Comparison of ENCODE assay signal across 33 cellular contexts in the genomic region with DNA sequence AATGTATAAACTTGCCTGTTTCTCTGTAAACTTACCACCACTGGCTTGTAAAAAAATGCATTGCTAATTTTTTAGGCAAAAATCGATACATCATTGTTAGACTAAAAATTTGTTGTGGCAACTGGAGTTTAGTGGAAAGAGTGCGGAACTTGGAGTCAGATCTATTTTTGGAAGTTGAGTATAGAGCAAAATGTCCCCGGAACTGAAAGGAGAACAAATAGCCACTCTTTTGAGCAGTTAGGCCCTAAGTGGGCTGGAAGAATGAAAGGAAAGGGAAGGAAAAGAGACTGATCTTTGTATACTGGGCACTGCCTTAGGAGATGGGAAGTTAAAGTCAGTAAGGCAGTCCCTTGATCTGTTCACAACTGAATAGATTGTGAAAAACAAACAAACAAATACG. TPM values are rescaled to one million over a fixed set of nuclear protein-coding genes. Genes with fewer than 3 reads are reported as not detected.
DNase-seq lines count a peak whose midpoint lies in the region; ATAC-seq, FAIRE-seq and TF ChIP-seq lines count a peak whose summit lies in the region.
"Had no signal": no experiment of that assay in that cellular context is flagged by ENCODE, and none has a peak within 500 bp of the region (broad histone marks: within the 10 kb centered on the region; RNA-seq: fewer than 3 reads in every experiment).

No MANE protein-coding gene starts in this region.

- H3K4me3 ChIP-seq in stomach smooth muscle (ENCODE audit: low read length in 2 of 2) (peak overlapping the region in 1 of 2 donors; percentile 1), small intestine (ENCODE audit: low read depth in 1 of 2, low read length in 2 of 2) (no peak overlapping the region)
- H3K4me3 ChIP-seq: A549, adrenal gland, breast epithelium, HAP-1, SJCRH30, upper lobe of left lung had no signal

- CTCF ChIA-PET in Calu3 (lab: Charles Lee) = no interaction called here

- peak overlapping the region; percentile 7 to 60 for H3K9ac ChIP-seq in stomach smooth muscle (ENCODE audit: low read length in 2 of 2)

- H3K36me3 Mint-ChIP-seq in chondrocyte (ENCODE audit: low read depth) (no peaks in the 10 kb centered on the region), Calu3 (ENCODE audit: insufficient read depth, unreplicated experiment) (no peaks in the 10 kb centered on the region)
- H3K36me3 Mint-ChIP-seq in activated T-cell treated with anti-CD3 and anti-CD28 coated beads, Interleukin-2, amount 50 U/mL, for 72 hours (ENCODE audit: insufficient read depth in 2 of 2) = no peaks in the 10 kb centered on the region
- H3K36me3 Mint-ChIP-seq: naive B cell had no signal

- H3K27me3 Mint-ChIP-seq in chondrocyte (ENCODE audit: low read depth) = no peaks in the 10 kb centered on the region
- H3K27me3 Mint-ChIP-seq in activated T-cell treated with anti-CD3 and anti-CD28 coated beads, Interleukin-2, amount 50 U/mL, for 72 hours (ENCODE audit: low read depth) = no peaks in the 10 kb centered on the region
- peaks cover 31% of the 10 kb centered on the region for H3K27me3 Mint-ChIP-seq in Calu3 (ENCODE audit: unreplicated experiment)

- H3K4me1 Mint-ChIP-seq in chondrocyte (ENCODE audit: low read depth) (peaks cover 75% of the 10 kb centered on the region), Calu3 (ENCODE audit: low read depth, unreplicated experiment) (peaks cover 15% of the 10 kb centered on the region)
- H3K4me1 Mint-ChIP-seq in activated T-cell treated with anti-CD3 and anti-CD28 coated beads, Interleukin-2, amount 50 U/mL, for 72 hours (ENCODE audit: low read depth) = peaks cover 8% of the 10 kb centered on the region

- H3K36me3 ChIP-seq in stomach smooth muscle (ENCODE audit: control insufficient read depth in 2 of 2, insufficient read depth in 2 of 2, low read length in 2 of 2) (no peaks in the 10 kb centered on the region), small intestine (ENCODE audit: control insufficient read depth in 2 of 2, insufficient read depth in 2 of 2, low read length in 2 of 2) (no peaks in the 10 kb centered on the region)
- H3K36me3 ChIP-seq: adrenal gland, breast epithelium, HAP-1, SJCRH30, upper lobe of left lung had no signal

- H3K27me3 ChIP-seq in stomach smooth muscle (ENCODE audit: control insufficient read depth in 1 of 2, insufficient read depth in 2 of 2, low read length in 2 of 2) (no peaks in the 10 kb centered on the region), small intestine (ENCODE audit: control insufficient read depth in 2 of 2, insufficient read depth in 2 of 2, low read length in 2 of 2) (no peaks in the 10 kb centered on the region)
- H3K27me3 ChIP-seq: adrenal gland, breast epithelium, SJCRH30, upper lobe of left lung had no signal

- intact Hi-C loops in left ventricle myocardium superior (cut with micrococcal nuclease) (no loop called here), Calu3 (cut with micrococcal nuclease; ENCODE audit: unreplicated experiment) (no loop called here)

- DNase-seq in CD1c-positive myeloid dendritic cell (ENCODE audit: extremely low spot score) (peak; percentile 70), chondrocyte (ENCODE audit: low spot score) (no peak), left ventricle myocardium superior (no peak), small intestine (no peak), Calu3 (no peak)
- DNase-seq in activated T-cell treated with anti-CD3 and anti-CD28 coated beads, Interleukin-2, amount 50 U/mL, for 72 hours = no peak
- DNase-seq: activated CD4-positive, alpha-beta T cell treated with anti-CD3 and anti-CD28 coated beads for 1 hour; activated CD8-positive, alpha-beta T cell treated with anti-CD3 and anti-CD28 coated beads, Interleukin-2, amount 10 ng/mL, durations not matched to agents 7 days and 5 days; activated gamma-delta T cell treated with Interleukin-2 at 50 U/mL for 16 hours; activated T-cell treated with anti-CD3 and anti-CD28 coated beads for 4 hours; adrenal gland; cortex of kidney; DND-41; glutamatergic neuron; Karpas-422; mammary epithelial cell; naive B cell; NCI-H1694; NCI-H2171 treated with DMSO at 0.1 percent for 48 hours; NCI-H524; NK-92 treated with Interleukin-12 subunit alpha and Interleukin-12 subunit beta, amount 100 ng/mL, for 24 hours; SJCRH30; stimulated activated naive CD4-positive, alpha-beta T cell treated with Interleukin-2 at 50 U/mL for 16 hours; T-helper 1 cell; upper lobe of left lung had no signal

- H3K27ac ChIP-seq in stomach smooth muscle (ENCODE audit: low read length) = peak overlapping the region; percentile 55
- no peak overlapping the region for H3K27ac ChIP-seq in small intestine (ENCODE audit: low read depth in 1 of 2, low read length in 1 of 2)
- H3K27ac ChIP-seq: A549, adrenal gland, breast epithelium, SJCRH30, upper lobe of left lung had no signal

- H3K4me3 Mint-ChIP-seq in chondrocyte (ENCODE audit: unreplicated experiment) = no peak overlapping the region
- no peak overlapping the region for H3K4me3 Mint-ChIP-seq in activated T-cell treated with anti-CD3 and anti-CD28 coated beads, Interleukin-2, amount 50 U/mL, for 72 hours
- no peak overlapping the region for H3K4me3 Mint-ChIP-seq in Calu3 (ENCODE audit: low read depth, unreplicated experiment)
- H3K4me3 Mint-ChIP-seq: activated CD8-positive, alpha-beta T cell treated with anti-CD3 and anti-CD28 coated beads, Interleukin-2, amount 10 ng/mL, durations not matched to agents 7 days and 5 days; endodermal cell had no signal

- H3K9me3 ChIP-seq in stomach smooth muscle (ENCODE audit: control insufficient read depth in 2 of 2, low read length in 2 of 2) (no peaks in the 10 kb centered on the region), small intestine (ENCODE audit: control insufficient read depth, low read depth) (no peaks in the 10 kb centered on the region)
- H3K9me3 ChIP-seq: A549, adrenal gland, breast epithelium, HAP-1, SJCRH30, upper lobe of left lung had no signal

- no peak for FAIRE-seq in small intestine (lab: Jason Lieb, UNC)
- FAIRE-seq: A549 had no signal

- TF ChIP-seq CTCF in chondrocyte (IDR thresholded peaks at IDR 0.05) (no peak), Calu3 (IDR thresholded peaks at IDR 0.05; ENCODE audit: unreplicated experiment) (no peak)

- no TSS peak for BruUV-seq in Calu3 (replicated peaks; lab: Mats Ljungman, UMichigan)

- H3K4me1 ChIP-seq in stomach smooth muscle (ENCODE audit: control insufficient read depth, insufficient read depth, low read length) (peaks cover 62% of the 10 kb centered on the region), small intestine (ENCODE audit: control insufficient read depth in 2 of 2, insufficient read depth in 1 of 2, low read depth in 1 of 2, low read length in 1 of 2) (peaks cover 3 to 5% of the 10 kb centered on the region in 2 donors)
- H3K4me1 ChIP-seq: breast epithelium had no signal

- ATAC-seq in left ventricle myocardium superior = peak; percentile 48
- no peak for ATAC-seq in activated T-cell treated with anti-CD3 and anti-CD28 coated beads, Interleukin-2, amount 50 U/mL, for 72 hours (replicated peaks in 1 of 2)
- ATAC-seq in GM18498 (IDR thresholded peaks at IDR 0.05; ENCODE audit: unreplicated experiment) = no peak
- ATAC-seq: A549; activated CD8-positive, alpha-beta T cell treated with anti-CD3 and anti-CD28 coated beads, Interleukin-2, amount 10 ng/mL, durations not matched to agents 7 days and 5 days; Panc1 had no signal

- WGBS in small intestine, 3 donors = 75 to 91% (median 87%) methylated on average over 4 of the region's 4 CpGs

- H3K9me3 Mint-ChIP-seq in chondrocyte (ENCODE audit: low read depth) (no peaks in the 10 kb centered on the region), Calu3 (ENCODE audit: low read depth, unreplicated experiment) (no peaks in the 10 kb centered on the region)
- no peaks in the 10 kb centered on the region for H3K9me3 Mint-ChIP-seq in activated T-cell treated with anti-CD3 and anti-CD28 coated beads, Interleukin-2, amount 50 U/mL, for 72 hours
- H3K9me3 Mint-ChIP-seq: endodermal cell, naive B cell had no signal

- peak overlapping the region; percentile 8 for H3K27ac Mint-ChIP-seq in chondrocyte (ENCODE audit: unreplicated experiment)
- no peak overlapping the region for H3K27ac Mint-ChIP-seq in activated T-cell treated with anti-CD3 and anti-CD28 coated beads, Interleukin-2, amount 50 U/mL, for 72 hours
- no peak overlapping the region for H3K27ac Mint-ChIP-seq in Calu3 (ENCODE audit: unreplicated experiment)
- H3K27ac Mint-ChIP-seq: activated CD8-positive, alpha-beta T cell treated with anti-CD3 and anti-CD28 coated beads, Interleukin-2, amount 10 ng/mL, durations not matched to agents 7 days and 5 days; endodermal cell; naive B cell had no signal

RNA-seq across cellular contexts. Expression of a gene that starts 30.2 kb away (rescaled TPM):
- total RNA-seq in chondrocyte = not detected in 3 replicates
- total RNA-seq in left ventricle myocardium superior = not detected
- total RNA-seq in activated T-cell treated with anti-CD3 and anti-CD28 coated beads, Interleukin-2, amount 50 U/mL, for 72 hours = not detected
- polyA plus RNA-seq in small intestine = not detected
- not detected in 2 replicates for total RNA-seq in Calu3 (2022)
- total RNA-seq: activated CD8-positive, alpha-beta T cell treated with anti-CD3 and anti-CD28 coated beads, Interleukin-2, amount 10 ng/mL, durations not matched to agents 7 days and 5 days; adrenal gland; breast epithelium; mammary epithelial cell; omental fat pad; SJCRH30; upper lobe of left lung had no signal
- polyA plus RNA-seq: A549, mammary epithelial cell had no signal

RNA-seq across cellular contexts. Expression of a gene that starts 48.5 kb away (rescaled TPM):
- total RNA-seq in chondrocyte = 29.5 to 33.7 TPM (median 33.2 TPM) in 3 replicates
- 22.5 TPM for total RNA-seq in left ventricle myocardium superior
- not detected for total RNA-seq in activated T-cell treated with anti-CD3 and anti-CD28 coated beads, Interleukin-2, amount 50 U/mL, for 72 hours
- polyA plus RNA-seq in small intestine = 10 to 100 TPM in 1 of 3 donors, under 1 TPM in 2; 0.22 to 27.0 (median 0.54) TPM
- not detected in 2 replicates for total RNA-seq in Calu3 (2022)
- total RNA-seq: activated CD8-positive, alpha-beta T cell treated with anti-CD3 and anti-CD28 coated beads, Interleukin-2, amount 10 ng/mL, durations not matched to agents 7 days and 5 days; SJCRH30 had no signal
- polyA plus RNA-seq: A549 had no signal

Comparison
In these comparisons a context has a peak if more than half of its experiments do, and no peak if none do; other contexts are left out.
1. RNA of a gene that starts 48.5 kb away (total RNA-seq): 29.5 to 33.7 TPM in chondrocyte and 22.5 TPM in left ventricle myocardium superior (single experiment); not detected in activated T-cell treated with anti-CD3 and anti-CD28 coated beads, Interleukin-2, amount 50 U/mL, for 72 hours and not detected in Calu3; every median in the first group is over 10 times any median in the second.